8 cellular contexts compared by ENCODE assay signal in the genomic region with DNA sequence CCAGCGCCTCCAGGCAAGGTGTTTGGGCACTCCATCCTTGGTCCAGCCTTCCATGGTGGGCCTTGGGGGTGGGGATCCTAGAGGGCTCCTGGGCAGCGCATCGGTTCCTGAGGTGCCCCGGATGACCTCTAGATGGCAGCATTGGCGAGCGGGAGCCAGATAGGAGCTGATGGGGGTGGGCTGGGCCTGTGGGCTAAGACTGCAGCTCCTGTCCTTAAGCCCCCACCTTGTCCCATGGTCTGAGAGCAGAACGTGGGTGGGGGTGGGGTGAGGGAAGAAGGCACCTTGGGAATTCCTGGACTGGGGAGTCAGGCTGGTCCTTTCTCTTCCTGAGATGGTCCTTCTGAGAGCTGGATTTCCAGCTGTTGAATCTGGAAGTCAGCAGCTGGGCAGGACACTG.
DNase-seq lines count a peak whose midpoint lies in the region; ATAC-seq and TF ChIP-seq lines count a peak whose summit lies in the region.

No MANE protein-coding gene starts in this region.

- H3K27me3 Mint-ChIP-seq in activated CD4-positive, alpha-beta T cell treated with anti-CD3 and anti-CD28 coated beads, Interleukin-2, amount 10 ng/mL, durations not matched to agents 24 days and 14 days: peaks cover 10% of the 10 kb centered on the region
- H3K27me3 Mint-ChIP-seq in effector memory CD8-positive, alpha-beta T cell: peaks cover 42 to 45% of the 10 kb centered on the region in 2 donors

- peak; percentile 88 for TF ChIP-seq CTCF in GM12872 (IDR thresholded peaks at IDR 0.05; ENCODE audit: insufficient read depth, low read depth, low read length)

- H3K27ac Mint-ChIP-seq in activated CD4-positive, alpha-beta T cell treated with anti-CD3 and anti-CD28 coated beads, Interleukin-2, amount 10 ng/mL, durations not matched to agents 24 days and 14 days: no peak overlapping the region
- H3K27ac Mint-ChIP-seq in effector memory CD8-positive, alpha-beta T cell: no peak overlapping the region

- DNase-seq in A172 (ENCODE audit: low spot score) (peak; percentile 32), NCI-H2196 treated with DMSO at 0.1 percent for 48 hours (lab: John Stamatoyannopoulos, UW; ENCODE audit: unreplicated experiment) (peak; percentile 22), myocyte (ENCODE audit: low read depth) (peak; percentile 45)
- peak; percentile 79 for DNase-seq in activated CD4-positive, alpha-beta T cell treated with anti-CD3 and anti-CD28 coated beads, Interleukin-2, amount 10 ng/mL, durations not matched to agents 24 days and 14 days
- DNase-seq in effector memory CD8-positive, alpha-beta T cell: peak; percentile 49 to 53 (median 50)
- DNase-seq in stimulated activated naive CD8-positive, alpha-beta T cell treated with anti-CD3 and anti-CD28 coated beads, Interleukin-15, Interleukin-2, amounts not matched to agents 100 U/mL and 50 U/mL, for 24 hours: peak; percentile 70

- ATAC-seq in effector memory CD8-positive, alpha-beta T cell (replicated peaks): no peak
- ATAC-seq in stimulated activated naive CD8-positive, alpha-beta T cell treated with anti-CD3 and anti-CD28 coated beads, Interleukin-15, Interleukin-2, amounts not matched to agents 100 U/mL and 50 U/mL, for 24 hours: peak; percentile 64
- no peak for ATAC-seq in GM18498 (IDR thresholded peaks at IDR 0.05; ENCODE audit: unreplicated experiment)

- intact Hi-C loops in activated CD4-positive, alpha-beta T cell treated with anti-CD3 and anti-CD28 coated beads, Interleukin-2, amount 10 ng/mL, durations not matched to agents 24 days and 14 days (cut with micrococcal nuclease): loop anchor here (10.0 kb wide), 1 partner anchor 859 kb away; no protein-coding TSS in a partner anchor

- H3K4me1 Mint-ChIP-seq in activated CD4-positive, alpha-beta T cell treated with anti-CD3 and anti-CD28 coated beads, Interleukin-2, amount 10 ng/mL, durations not matched to agents 24 days and 14 days: no peaks in the 10 kb centered on the region
- H3K4me1 Mint-ChIP-seq in effector memory CD8-positive, alpha-beta T cell (ENCODE audit: low read depth in 2 of 2): peaks cover 0 to 3% of the 10 kb centered on the region in 2 donors

- no peak overlapping the region for H3K4me3 Mint-ChIP-seq in activated CD4-positive, alpha-beta T cell treated with anti-CD3 and anti-CD28 coated beads, Interleukin-2, amount 10 ng/mL, durations not matched to agents 24 days and 14 days
- H3K4me3 Mint-ChIP-seq in effector memory CD8-positive, alpha-beta T cell: no peak overlapping the region

- no peaks in the 10 kb centered on the region for H3K9me3 Mint-ChIP-seq in activated CD4-positive, alpha-beta T cell treated with anti-CD3 and anti-CD28 coated beads, Interleukin-2, amount 10 ng/mL, durations not matched to agents 24 days and 14 days
- H3K9me3 Mint-ChIP-seq in effector memory CD8-positive, alpha-beta T cell: no peaks in the 10 kb centered on the region

- no peaks in the 10 kb centered on the region for H3K36me3 Mint-ChIP-seq in activated CD4-positive, alpha-beta T cell treated with anti-CD3 and anti-CD28 coated beads, Interleukin-2, amount 10 ng/mL, durations not matched to agents 24 days and 14 days (ENCODE audit: low read depth)
- H3K36me3 Mint-ChIP-seq in effector memory CD8-positive, alpha-beta T cell (ENCODE audit: insufficient read depth): no peaks in the 10 kb centered on the region

Comparison
In these comparisons a context has a peak if more than half of its experiments do, and no peak if none do; other contexts are left out.
1. DNase-seq: peak in every context shown above with its lines; median percentile 79 in activated CD4-positive, alpha-beta T cell treated with anti-CD3 and anti-CD28 coated beads, Interleukin-2, amount 10 ng/mL, durations not matched to agents 24 days and 14 days; 70 in stimulated activated naive CD8-positive, alpha-beta T cell treated with anti-CD3 and anti-CD28 coated beads, Interleukin-15, Interleukin-2, amounts not matched to agents 100 U/mL and 50 U/mL, for 24 hours; 50 in effector memory CD8-positive, alpha-beta T cell; 45 in myocyte; 32 in A172; 22 in NCI-H2196 treated with DMSO at 0.1 percent for 48 hours.